ENCODE assay signal across 19 cellular contexts in the genomic region with DNA sequence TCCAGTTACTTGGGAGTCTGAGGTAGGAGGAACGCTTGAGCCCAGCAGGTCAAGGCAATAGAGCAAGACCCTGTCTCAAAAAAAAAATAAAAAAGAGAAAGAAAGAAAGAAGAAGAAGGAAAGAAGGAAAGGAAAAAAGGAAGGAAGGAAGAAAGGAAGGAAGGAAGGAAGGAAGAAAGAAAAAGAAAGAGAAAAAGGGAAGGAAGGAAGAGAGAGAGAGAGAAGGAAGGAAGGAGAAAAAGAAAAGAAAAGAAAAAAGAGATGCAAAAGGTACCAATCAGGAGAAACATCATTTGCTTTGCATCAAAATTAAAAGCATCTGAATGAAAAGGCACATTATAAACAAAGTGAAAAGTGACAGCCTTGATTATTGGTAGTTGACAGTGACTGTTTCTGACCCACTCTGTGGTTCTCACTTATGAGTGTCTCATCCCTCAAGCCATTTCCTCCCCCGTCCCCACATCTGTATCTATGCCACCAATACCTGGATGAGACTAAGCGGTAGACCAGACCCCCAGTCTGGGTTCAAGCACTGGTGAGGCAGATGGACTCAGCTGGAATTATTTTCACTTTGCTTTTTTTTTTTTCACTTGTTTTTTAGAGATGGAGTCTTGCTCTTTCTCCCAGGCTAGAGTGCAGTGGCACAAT. TPM values are rescaled to one million over a fixed set of nuclear protein-coding genes. Genes with fewer than 3 reads are reported as not detected.
DNase-seq lines count a peak whose midpoint lies in the region; ATAC-seq and TF ChIP-seq lines count a peak whose summit lies in the region.
"Had no signal": no experiment of that assay in that cellular context is flagged by ENCODE, and none has a peak within 500 bp of the region (broad histone marks: within the 10 kb centered on the region; RNA-seq: fewer than 3 reads in every experiment).

No MANE protein-coding gene starts in this region.

- H3K9me3 Mint-ChIP-seq in activated T-cell treated with anti-CD3 and anti-CD28 coated beads, Interleukin-2, amount 50 U/mL, for 72 hours, result no peaks in the 10 kb centered on the region
- no peaks in the 10 kb centered on the region for H3K9me3 Mint-ChIP-seq in T-helper 2 cell treated with Interferon-gamma antibody and Interleukin-4, amounts not matched to agents 5 μg/mL and 100 μg/mL, for 36 hours
- H3K9me3 Mint-ChIP-seq in central memory CD8-positive, alpha-beta T cell, result no peaks in the 10 kb centered on the region
- H3K9me3 Mint-ChIP-seq in stimulated activated memory B cell treated with anti-CD40 and anti-IgM and Interleukin-4, amounts not matched to agents 10 μg/mL and 1 μg/mL and 100 μg/mL, for 72 hours, result no peaks in the 10 kb centered on the region
- H3K9me3 Mint-ChIP-seq: CD4-positive, alpha-beta T cell had no signal

- H3K36me3 Mint-ChIP-seq in activated T-cell treated with anti-CD3 and anti-CD28 coated beads, Interleukin-2, amount 50 U/mL, for 72 hours (ENCODE audit: insufficient read depth in 2 of 2), result no peaks in the 10 kb centered on the region
- H3K36me3 Mint-ChIP-seq in T-helper 2 cell treated with Interferon-gamma antibody and Interleukin-4, amounts not matched to agents 5 μg/mL and 100 μg/mL, for 36 hours (ENCODE audit: low read depth), result peaks cover 26% of the 10 kb centered on the region
- H3K36me3 Mint-ChIP-seq in central memory CD8-positive, alpha-beta T cell (ENCODE audit: insufficient read depth), result peaks cover 2% of the 10 kb centered on the region
- H3K36me3 Mint-ChIP-seq in stimulated activated memory B cell treated with anti-CD40 and anti-IgM and Interleukin-4, amounts not matched to agents 10 μg/mL and 1 μg/mL and 100 μg/mL, for 72 hours, result peaks cover 15% of the 10 kb centered on the region

- intact Hi-C loops in mucosa of descending colon (cut with DNase I, micrococcal nuclease), result loop anchor here in 1 of 2 donors (5.0 kb wide), 1 partner anchor 231 kb away; no protein-coding TSS in a partner anchor
- intact Hi-C loops in left ventricle myocardium inferior (cut with micrococcal nuclease), result loop anchor here (5.0 kb wide), 1 partner anchor 231 kb away; no protein-coding TSS in a partner anchor

- peak; percentile 18 to 29 for DNase-seq in activated T-cell treated with anti-CD3 and anti-CD28 coated beads, Interleukin-2, amount 50 U/mL, for 72 hours
- DNase-seq in activated T-cell treated with anti-CD3 and anti-CD28 coated beads, Interleukin-2, amount 50 U/mL, for 1 hour, result no peak
- no peak for DNase-seq in T-helper 2 cell treated with Interferon-gamma antibody and Interleukin-4, amounts not matched to agents 5 μg/mL and 100 μg/mL, for 36 hours (ENCODE audit: low spot score)
- DNase-seq in central memory CD8-positive, alpha-beta T cell (ENCODE audit: low spot score in 2 of 2), result no peak
- DNase-seq in mucosa of descending colon, result no peak
- no peak for DNase-seq in EL
- no peak for DNase-seq in left ventricle myocardium inferior
- DNase-seq: CD4-positive, alpha-beta T cell; COR-L47; DMS79; Kasumi-1; NCI-H1694; NCI-H2081; NCI-H2171; NCI-H524 treated with DMSO at 0.1 percent for 48 hours; NCI-H82; PC-3; SHP77 had no signal

- H3K27ac Mint-ChIP-seq in activated T-cell treated with anti-CD3 and anti-CD28 coated beads, Interleukin-2, amount 50 U/mL, for 72 hours, result peak overlapping the region; percentile 61
- peak overlapping the region; percentile 63 for H3K27ac Mint-ChIP-seq in T-helper 2 cell treated with Interferon-gamma antibody and Interleukin-4, amounts not matched to agents 5 μg/mL and 100 μg/mL, for 36 hours
- H3K27ac Mint-ChIP-seq in central memory CD8-positive, alpha-beta T cell (ENCODE audit: low read depth), result peak overlapping the region; percentile 83
- peak overlapping the region; percentile 11 for H3K27ac Mint-ChIP-seq in stimulated activated memory B cell treated with anti-CD40 and anti-IgM and Interleukin-4, amounts not matched to agents 10 μg/mL and 1 μg/mL and 100 μg/mL, for 72 hours
- H3K27ac Mint-ChIP-seq: CD4-positive, alpha-beta T cell had no signal

- H3K36me3 ChIP-seq in mucosa of descending colon (ENCODE audit: low read depth) (no peaks in the 10 kb centered on the region), left ventricle myocardium inferior (peaks cover 4% of the 10 kb centered on the region)

- H3K4me3 ChIP-seq in mucosa of descending colon, result no peak overlapping the region
- H3K4me3 ChIP-seq in left ventricle myocardium inferior, result no peak overlapping the region

- peaks cover 21% of the 10 kb centered on the region for H3K4me1 Mint-ChIP-seq in activated T-cell treated with anti-CD3 and anti-CD28 coated beads, Interleukin-2, amount 50 U/mL, for 72 hours (ENCODE audit: low read depth)
- H3K4me1 Mint-ChIP-seq in T-helper 2 cell treated with Interferon-gamma antibody and Interleukin-4, amounts not matched to agents 5 μg/mL and 100 μg/mL, for 36 hours (ENCODE audit: low read depth), result peaks cover 23% of the 10 kb centered on the region
- peaks cover 31% of the 10 kb centered on the region for H3K4me1 Mint-ChIP-seq in central memory CD8-positive, alpha-beta T cell
- peaks cover 14% of the 10 kb centered on the region for H3K4me1 Mint-ChIP-seq in stimulated activated memory B cell treated with anti-CD40 and anti-IgM and Interleukin-4, amounts not matched to agents 10 μg/mL and 1 μg/mL and 100 μg/mL, for 72 hours

- H3K4me1 ChIP-seq in mucosa of descending colon (ENCODE audit: low read depth), result no peaks in the 10 kb centered on the region
- H3K4me1 ChIP-seq in left ventricle myocardium inferior, result peaks cover 11% of the 10 kb centered on the region

- H3K4me3 Mint-ChIP-seq in activated T-cell treated with anti-CD3 and anti-CD28 coated beads, Interleukin-2, amount 50 U/mL, for 72 hours, result no peak overlapping the region
- H3K4me3 Mint-ChIP-seq in T-helper 2 cell treated with Interferon-gamma antibody and Interleukin-4, amounts not matched to agents 5 μg/mL and 100 μg/mL, for 36 hours, result no peak overlapping the region
- no peak overlapping the region for H3K4me3 Mint-ChIP-seq in central memory CD8-positive, alpha-beta T cell
- no peak overlapping the region for H3K4me3 Mint-ChIP-seq in stimulated activated memory B cell treated with anti-CD40 and anti-IgM and Interleukin-4, amounts not matched to agents 10 μg/mL and 1 μg/mL and 100 μg/mL, for 72 hours
- H3K4me3 Mint-ChIP-seq: CD4-positive, alpha-beta T cell had no signal

- no peaks in the 10 kb centered on the region for H3K27me3 Mint-ChIP-seq in activated T-cell treated with anti-CD3 and anti-CD28 coated beads, Interleukin-2, amount 50 U/mL, for 72 hours (ENCODE audit: low read depth)
- no peaks in the 10 kb centered on the region for H3K27me3 Mint-ChIP-seq in T-helper 2 cell treated with Interferon-gamma antibody and Interleukin-4, amounts not matched to agents 5 μg/mL and 100 μg/mL, for 36 hours (ENCODE audit: low read depth)
- no peaks in the 10 kb centered on the region for H3K27me3 Mint-ChIP-seq in central memory CD8-positive, alpha-beta T cell
- H3K27me3 Mint-ChIP-seq in stimulated activated memory B cell treated with anti-CD40 and anti-IgM and Interleukin-4, amounts not matched to agents 10 μg/mL and 1 μg/mL and 100 μg/mL, for 72 hours, result no peaks in the 10 kb centered on the region
- H3K27me3 Mint-ChIP-seq: CD4-positive, alpha-beta T cell had no signal

- peak; percentile 75 to 81 for ATAC-seq in activated T-cell treated with anti-CD3 and anti-CD28 coated beads, Interleukin-2, amount 50 U/mL, for 72 hours (replicated peaks in 1 of 2)
- no peak for ATAC-seq in central memory CD8-positive, alpha-beta T cell (replicated peaks; ENCODE audit: extremely low read depth, poor library complexity, severe bottlenecking)
- no peak for ATAC-seq in stimulated activated memory B cell treated with anti-CD40 and anti-IgM and Interleukin-4, amounts not matched to agents 10 μg/mL and 1 μg/mL and 100 μg/mL, for 72 hours
- no peak for ATAC-seq in mucosa of descending colon
- ATAC-seq: PC-3 had no signal

- no peaks in the 10 kb centered on the region for H3K27me3 ChIP-seq in left ventricle myocardium inferior (ENCODE audit: low read depth)

- TF ChIP-seq CTCF in mucosa of descending colon (IDR thresholded peaks at IDR 0.05) (no peak), left ventricle myocardium inferior (IDR thresholded peaks at IDR 0.05; ENCODE audit: borderline replicate concordance) (no peak)

- H3K9me3 ChIP-seq in mucosa of descending colon, result no peaks in the 10 kb centered on the region
- H3K9me3 ChIP-seq in left ventricle myocardium inferior (replicated peaks), result no peaks in the 10 kb centered on the region

- no peak overlapping the region for H3K27ac ChIP-seq in left ventricle myocardium inferior (replicated peaks)

RNA-seq across cellular contexts. Expression of a gene that starts 33.0 kb away (rescaled TPM):
- 100 to 1,000 TPM; 205 to 209 TPM for total RNA-seq in activated T-cell treated with anti-CD3 and anti-CD28 coated beads, Interleukin-2, amount 50 U/mL, for 72 hours
- total RNA-seq in mucosa of descending colon (100 to 1,000 TPM; 116 to 238 (median 132) TPM), left ventricle myocardium inferior (75.9 TPM)

RNA-seq across cellular contexts. Expression of a gene that starts 50.0 kb away (rescaled TPM):
- total RNA-seq in activated T-cell treated with anti-CD3 and anti-CD28 coated beads, Interleukin-2, amount 50 U/mL, for 72 hours, result under 1 TPM; 0.86 to 0.94 TPM
- total RNA-seq in mucosa of descending colon, result 10 to 100 TPM in 1 of 3 donors, 1 to 10 TPM in 2; 5.5 to 10.6 (median 5.8) TPM
- 6.3 TPM for total RNA-seq in left ventricle myocardium inferior

Comparison
In these comparisons a context has a peak if more than half of its experiments do, and no peak if none do; other contexts are left out.
1. DNase-seq: peak in activated T-cell treated with anti-CD3 and anti-CD28 coated beads, Interleukin-2, amount 50 U/mL, for 72 hours (2 of 2); none in activated T-cell treated with anti-CD3 and anti-CD28 coated beads, Interleukin-2, amount 50 U/mL, for 1 hour (single experiment), T-helper 2 cell treated with Interferon-gamma antibody and Interleukin-4, amounts not matched to agents 5 μg/mL and 100 μg/mL, for 36 hours (single experiment), central memory CD8-positive, alpha-beta T cell (0 of 2), mucosa of descending colon (0 of 3), EL (single experiment) and left ventricle myocardium inferior (single experiment).
2. ATAC-seq: peak in activated T-cell treated with anti-CD3 and anti-CD28 coated beads, Interleukin-2, amount 50 U/mL, for 72 hours (2 of 2); none in central memory CD8-positive, alpha-beta T cell (single experiment), stimulated activated memory B cell treated with anti-CD40 and anti-IgM and Interleukin-4, amounts not matched to agents 10 μg/mL and 1 μg/mL and 100 μg/mL, for 72 hours (single experiment) and mucosa of descending colon (single experiment).
3. H3K27ac Mint-ChIP-seq: peak in every context shown above with its lines; median percentile 83 in central memory CD8-positive, alpha-beta T cell; 63 in T-helper 2 cell treated with Interferon-gamma antibody and Interleukin-4, amounts not matched to agents 5 μg/mL and 100 μg/mL, for 36 hours; 61 in activated T-cell treated with anti-CD3 and anti-CD28 coated beads, Interleukin-2, amount 50 U/mL, for 72 hours; 11 in stimulated activated memory B cell treated with anti-CD40 and anti-IgM and Interleukin-4, amounts not matched to agents 10 μg/mL and 1 μg/mL and 100 μg/mL, for 72 hours.